ENCODE assay signal across 8 cellular contexts in the genomic region with DNA sequence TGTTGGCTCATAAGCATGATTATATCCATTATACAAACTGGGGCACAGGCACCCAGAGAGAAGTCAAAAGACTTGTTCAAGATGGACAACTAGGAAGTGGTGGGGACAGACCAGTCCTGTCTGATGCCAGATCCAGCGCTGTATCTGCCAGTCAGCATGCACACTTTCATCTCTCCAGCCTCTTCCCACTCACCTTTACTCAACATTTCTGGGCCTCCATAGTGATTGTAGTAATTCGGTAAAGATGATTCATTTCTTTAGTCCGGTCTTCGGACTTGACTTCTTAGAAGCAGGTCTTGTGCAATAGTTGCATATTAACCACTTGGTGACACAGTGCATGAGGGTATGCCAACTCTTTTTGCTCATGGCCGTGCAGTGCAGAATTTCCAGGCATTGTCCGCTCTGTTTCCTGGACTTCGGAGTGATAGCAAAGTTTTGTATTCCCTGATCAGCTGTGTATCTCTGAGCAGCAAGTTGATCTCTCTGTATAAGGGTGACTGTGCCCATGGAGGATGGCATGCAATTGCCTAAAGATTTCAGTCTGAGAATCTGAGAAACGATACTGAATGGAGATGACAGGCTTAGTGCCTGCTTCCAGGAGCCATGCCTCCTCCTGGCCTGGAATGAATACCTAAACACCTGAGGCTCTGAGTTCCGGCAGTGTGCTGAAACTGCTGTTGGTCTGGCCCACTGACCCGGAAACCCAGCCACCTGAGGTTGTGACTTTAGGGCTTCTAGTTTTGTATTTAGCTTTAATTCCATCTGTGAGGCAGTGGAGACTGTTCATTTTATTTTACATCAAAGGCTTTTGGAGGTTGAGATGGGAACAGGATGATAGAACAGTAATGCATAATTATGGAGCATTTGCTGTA. TPM values are rescaled to one million over a fixed set of nuclear protein-coding genes. Genes with fewer than 3 reads are reported as not detected.
A peak's percentile ranks its signal among the peaks of the same experiment; 100 is the strongest.
DNase-seq lines count a peak whose midpoint lies in the region; ATAC-seq, FAIRE-seq and TF ChIP-seq lines count a peak whose summit lies in the region.

No MANE protein-coding gene starts in this region.

- H3K27me3 Mint-ChIP-seq in WTC11 (ENCODE audit: low read depth): no peaks in the 10 kb centered on the region

- ATAC-seq in HG03097 (IDR thresholded peaks at IDR 0.05; ENCODE audit: low FRiP score, unreplicated experiment) (peak; percentile 25), WTC11 (no peak), HG03457 (IDR thresholded peaks at IDR 0.05; ENCODE audit: unreplicated experiment) (no peak)

- DNase-seq in GM12892 (ENCODE audit: insufficient read length): no peak
- DNase-seq in WTC11 (ENCODE audit: low spot score): no peak
- DNase-seq in right atrium auricular region (ENCODE audit: low spot score): no peak
- peak; percentile 44 for DNase-seq in urothelium cell line (ENCODE audit: low spot score)
- DNase-seq in stimulated activated CD4-positive, alpha-beta T cell treated with anti-CD3 and anti-CD28 coated beads, Interleukin-2, amount 100 ng/mL, for 24 hours: no peak
- DNase-seq in NCI-H510A (lab: John Stamatoyannopoulos, UW): no peak

- peaks cover 3 to 43% of the 10 kb centered on the region in 2 donors for H3K4me1 ChIP-seq in right atrium auricular region

- H3K9me3 ChIP-seq in right atrium auricular region: no peaks in the 10 kb centered on the region

- H3K4me3 Mint-ChIP-seq in WTC11: no peak overlapping the region

- FAIRE-seq in GM12892 (lab: Jason Lieb, UNC) (peak; percentile 44), urothelium cell line (lab: Jason Lieb, UNC) (no peak)

- peaks cover 3% of the 10 kb centered on the region; the same call in 1 of the 2 replicates for H3K36me3 Mint-ChIP-seq in WTC11

- H3K9me3 Mint-ChIP-seq in WTC11: no peaks in the 10 kb centered on the region

- peak overlapping the region; percentile 73 for H3K27ac Mint-ChIP-seq in WTC11

- TF ChIP-seq CTCF in WTC11 (IDR thresholded peaks at IDR 0.05) (no peak), right atrium auricular region (IDR thresholded peaks at IDR 0.05) (no peak)

- no peak for TF ChIP-seq POLR2A in GM12892 (IDR thresholded peaks at IDR 0.05; ENCODE audit: low read depth, low read length)

- H3K4me1 Mint-ChIP-seq in WTC11: peaks cover 78% of the 10 kb centered on the region

- CTCF ChIA-PET in WTC11 (lab: Charles Lee): interaction anchor here (1.2 kb wide), 1 partner anchor 14 kb away, joined by 3 read pairs; no protein-coding TSS in a partner anchor

- H3K27ac ChIP-seq in right atrium auricular region: peak overlapping the region; percentile 73 to 85

- POLR2A ChIA-PET in WTC11 (lab: Charles Lee): no interaction called here

- no peaks in the 10 kb centered on the region for H3K36me3 ChIP-seq in right atrium auricular region

- H3K4me3 ChIP-seq in right atrium auricular region: no peak overlapping the region

- no peaks in the 10 kb centered on the region for H3K27me3 ChIP-seq in right atrium auricular region

TF ChIP-seq in WTC11, 78 proteins besides CTCF, POLR2A, EP300 and RAD21:
- TF ChIP-seq, protein P1, sequence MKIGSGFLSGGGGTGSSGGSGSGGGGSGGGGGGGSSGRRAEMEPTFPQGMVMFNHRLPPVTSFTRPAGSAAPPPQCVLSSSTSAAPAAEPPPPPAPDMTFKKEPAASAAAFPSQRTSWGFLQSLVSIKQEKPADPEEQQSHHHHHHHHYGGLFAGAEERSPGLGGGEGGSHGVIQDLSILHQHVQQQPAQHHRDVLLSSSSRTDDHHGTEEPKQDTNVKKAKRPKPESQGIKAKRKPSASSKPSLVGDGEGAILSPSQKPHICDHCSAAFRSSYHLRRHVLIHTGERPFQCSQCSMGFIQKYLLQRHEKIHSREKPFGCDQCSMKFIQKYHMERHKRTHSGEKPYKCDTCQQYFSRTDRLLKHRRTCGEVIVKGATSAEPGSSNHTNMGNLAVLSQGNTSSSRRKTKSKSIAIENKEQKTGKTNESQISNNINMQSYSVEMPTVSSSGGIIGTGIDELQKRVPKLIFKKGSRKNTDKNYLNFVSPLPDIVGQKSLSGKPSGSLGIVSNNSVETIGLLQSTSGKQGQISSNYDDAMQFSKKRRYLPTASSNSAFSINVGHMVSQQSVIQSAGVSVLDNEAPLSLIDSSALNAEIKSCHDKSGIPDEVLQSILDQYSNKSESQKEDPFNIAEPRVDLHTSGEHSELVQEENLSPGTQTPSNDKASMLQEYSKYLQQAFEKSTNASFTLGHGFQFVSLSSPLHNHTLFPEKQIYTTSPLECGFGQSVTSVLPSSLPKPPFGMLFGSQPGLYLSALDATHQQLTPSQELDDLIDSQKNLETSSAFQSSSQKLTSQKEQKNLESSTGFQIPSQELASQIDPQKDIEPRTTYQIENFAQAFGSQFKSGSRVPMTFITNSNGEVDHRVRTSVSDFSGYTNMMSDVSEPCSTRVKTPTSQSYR (CRISPR knock-in tag; IDR thresholded peaks at IDR 0.05): no peak
- TF ChIP-seq EMX1 (CRISPR knock-in tag; IDR thresholded peaks at IDR 0.05) (no peak), GABPB1 (CRISPR knock-in tag; IDR thresholded peaks at IDR 0.05) (peak; percentile 85)

RNA-seq across cellular contexts. Expression of a gene that starts 39.0 kb away (rescaled TPM):
- 12.8 TPM for polyA plus RNA-seq in GM12892 (2012; ENCODE audit: missing spikeins)
- 74.8 to 84.6 TPM (median 81.9 TPM) in 3 replicates for total RNA-seq in WTC11 (2021)
- total RNA-seq in right atrium auricular region: 10 to 100 TPM; 29.9 to 39.5 TPM
